Comparison of ENCODE assay signal across 27 cellular contexts in the genomic region with DNA sequence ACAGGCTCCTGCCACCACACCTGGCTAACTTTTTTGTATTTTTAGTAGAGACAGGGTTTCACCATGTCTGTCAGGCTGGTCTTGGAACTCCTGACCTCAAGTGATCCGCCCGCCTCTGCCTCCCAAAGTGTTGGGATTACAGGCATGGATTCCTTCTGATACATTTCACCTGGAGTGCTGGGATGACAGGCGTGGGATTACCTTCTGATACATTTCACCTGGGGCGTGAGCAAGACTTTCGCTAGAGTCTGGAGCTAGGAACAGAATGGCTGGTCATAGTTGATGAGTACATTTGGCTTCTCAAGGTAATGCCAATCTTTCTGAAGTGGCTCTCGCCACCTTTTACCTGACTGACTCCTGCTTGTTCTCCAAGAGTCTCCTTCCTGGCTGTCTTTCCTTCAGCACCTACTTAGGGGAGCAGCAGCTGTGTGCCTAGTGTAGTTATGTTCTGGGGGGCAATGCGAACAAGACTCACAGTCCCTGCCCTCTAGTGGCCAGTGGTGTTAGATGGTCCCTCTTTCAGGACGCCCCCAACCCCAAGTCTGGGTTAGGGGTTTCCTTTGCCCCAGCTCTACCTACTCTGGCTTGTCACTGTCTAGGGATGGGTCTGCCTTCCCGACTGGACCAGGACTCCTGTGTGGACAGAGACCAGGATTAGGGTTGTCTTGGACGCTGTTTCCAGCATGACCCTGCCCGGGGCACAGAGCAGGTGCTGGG. TPM values are rescaled to one million over a fixed set of nuclear protein-coding genes. Genes with fewer than 3 reads are reported as not detected.
DNase-seq lines count a peak whose midpoint lies in the region; ATAC-seq, FAIRE-seq and TF ChIP-seq lines count a peak whose summit lies in the region.
"Had no signal": no experiment of that assay in that cellular context is flagged by ENCODE, and none has a peak within 500 bp of the region (broad histone marks: within the 10 kb centered on the region; RNA-seq: fewer than 3 reads in every experiment).

No MANE protein-coding gene starts in this region.

- H3K79me2 ChIP-seq in neural progenitor cell (ENCODE audit: low read depth): peaks cover 98% of the 10 kb centered on the region

- no peaks in the 10 kb centered on the region for H3K27me3 Mint-ChIP-seq in neural progenitor cell (ENCODE audit: insufficient read depth, low read depth)
- H3K27me3 Mint-ChIP-seq: activated CD8-positive, alpha-beta T cell treated with anti-CD3 and anti-CD28 coated beads for 36 hours; activated naive CD8-positive, alpha-beta T cell treated with anti-CD3 and anti-CD28 coated beads, Interleukin-2, amount 10 ng/mL, durations not matched to agents 7 days and 5 days had no signal

- H3K9me3 Mint-ChIP-seq in neural progenitor cell: no peaks in the 10 kb centered on the region
- H3K9me3 Mint-ChIP-seq: activated CD8-positive, alpha-beta T cell treated with anti-CD3 and anti-CD28 coated beads for 36 hours; activated naive CD8-positive, alpha-beta T cell treated with anti-CD3 and anti-CD28 coated beads, Interleukin-2, amount 10 ng/mL, durations not matched to agents 7 days and 5 days; nephron had no signal

- H3K9ac ChIP-seq in neural progenitor cell: no peak overlapping the region

- DNase-seq in AG09309 (ENCODE audit: low read depth) (no peak), GM12864 (ENCODE audit: low read depth) (no peak), brain microvascular endothelial cell (no peak), neural progenitor cell (ENCODE audit: low spot score) (no peak), midbrain (lab: John Stamatoyannopoulos, UW) (no peak), urothelium cell line (ENCODE audit: low spot score) (no peak), G401 (ENCODE audit: low spot score) (no peak)
- DNase-seq: activated CD8-positive, alpha-beta T cell treated with anti-CD3 and anti-CD28 coated beads for 36 hours; activated effector memory CD4-positive, alpha-beta T cell treated with Interleukin-2 at 50 U/mL for 16 hours; activated naive CD8-positive, alpha-beta T cell treated with anti-CD3 and anti-CD28 coated beads, Interleukin-2, amount 10 ng/mL, durations not matched to agents 7 days and 5 days; effector memory CD4-positive, alpha-beta T cell; foreskin keratinocyte; GOT3; KBM-7; left colon; MM.1S; NCI-H1417 treated with DMSO at 0.1 percent for 48 hours; NCI-H2081 treated with DMSO at 0.1 percent for 48 hours; NCI-H446 treated with DMSO at 0.1 percent for 48 hours; OCI-M1; posterior cingulate gyrus had no signal

- no peaks in the 10 kb centered on the region for H3K36me3 ChIP-seq in brain microvascular endothelial cell (replicated peaks)
- no peaks in the 10 kb centered on the region for H3K36me3 ChIP-seq in neural progenitor cell
- H3K36me3 ChIP-seq: suprapubic skin had no signal

- H3K4me3 ChIP-seq in AG09309 (ENCODE audit: control insufficient read depth, low read depth, low read length) (no peak overlapping the region), GM12864 (ENCODE audit: low read depth, low read length) (no peak overlapping the region), brain microvascular endothelial cell (ENCODE audit: low read depth, low read length) (no peak overlapping the region), neural progenitor cell (no peak overlapping the region)
- H3K4me3 ChIP-seq: suprapubic skin had no signal

- H3K4me2 ChIP-seq in neural progenitor cell: no peak overlapping the region

- H3K4me1 Mint-ChIP-seq in neural progenitor cell: peaks cover 13% of the 10 kb centered on the region

- H3K9me3 ChIP-seq in neural progenitor cell (ENCODE audit: low read depth): no peaks in the 10 kb centered on the region
- H3K9me3 ChIP-seq: suprapubic skin had no signal

- peak; percentile 11 for TF ChIP-seq CTCF in AG09309 (IDR thresholded peaks at IDR 0.05; ENCODE audit: control insufficient read depth, insufficient read depth, low read depth, low read length, missing control alignments)
- TF ChIP-seq CTCF in GM12864 (IDR thresholded peaks at IDR 0.05; ENCODE audit: low read depth, low read length, missing control alignments): peak; percentile 27
- peak; percentile 49 for TF ChIP-seq CTCF in brain microvascular endothelial cell (IDR thresholded peaks at IDR 0.05; ENCODE audit: low read depth, low read length, missing control alignments)
- peak; percentile 28 for TF ChIP-seq CTCF in neural progenitor cell (IDR thresholded peaks at IDR 0.05)

- peaks cover 5% of the 10 kb centered on the region for H3K36me3 Mint-ChIP-seq in neural progenitor cell

- H3K27me3 ChIP-seq in brain microvascular endothelial cell (replicated peaks): no peaks in the 10 kb centered on the region
- no peaks in the 10 kb centered on the region for H3K27me3 ChIP-seq in neural progenitor cell
- H3K27me3 ChIP-seq: foreskin keratinocyte, suprapubic skin had no signal

- H3K27ac Mint-ChIP-seq in neural progenitor cell: no peak overlapping the region
- H3K27ac Mint-ChIP-seq: activated CD8-positive, alpha-beta T cell treated with anti-CD3 and anti-CD28 coated beads for 36 hours; activated naive CD8-positive, alpha-beta T cell treated with anti-CD3 and anti-CD28 coated beads, Interleukin-2, amount 10 ng/mL, durations not matched to agents 7 days and 5 days; nephron had no signal

- no peak overlapping the region for H3K27ac ChIP-seq in brain microvascular endothelial cell
- H3K27ac ChIP-seq in neural progenitor cell: no peak overlapping the region
- H3K27ac ChIP-seq: foreskin keratinocyte, suprapubic skin had no signal

- no peak overlapping the region for H3K4me3 Mint-ChIP-seq in neural progenitor cell
- H3K4me3 Mint-ChIP-seq: activated CD8-positive, alpha-beta T cell treated with anti-CD3 and anti-CD28 coated beads for 36 hours; activated naive CD8-positive, alpha-beta T cell treated with anti-CD3 and anti-CD28 coated beads, Interleukin-2, amount 10 ng/mL, durations not matched to agents 7 days and 5 days; nephron had no signal

- in situ Hi-C loops in brain microvascular endothelial cell (cut with HindIII; ENCODE audit: low pct_ligation_motif_present, low sequenced_read_pairs) (no loop called here), G401 (cut with HindIII; ENCODE audit: low sequenced_read_pairs) (no loop called here)

- no peak for ATAC-seq in HG02678 (IDR thresholded peaks at IDR 0.05; ENCODE audit: unreplicated experiment)
- ATAC-seq: activated CD4-positive, CD25-positive, alpha-beta regulatory T cell treated with anti-CD3 and anti-CD28 coated beads, Interleukin-2, amount 50 U/mL, for 24 hours; activated CD8-positive, alpha-beta T cell treated with anti-CD3 and anti-CD28 coated beads for 36 hours; esophagus mucosa; foreskin keratinocyte had no signal

- FAIRE-seq in urothelium cell line (lab: Jason Lieb, UNC): no peak
- FAIRE-seq: colon had no signal

- peaks cover 4% of the 10 kb centered on the region for H3K4me1 ChIP-seq in neural progenitor cell
- H3K4me1 ChIP-seq: foreskin keratinocyte had no signal

- H3F3A ChIP-seq in neural progenitor cell (ENCODE audit: low read depth): peaks cover 4% of the 10 kb centered on the region

- H4K20me1 ChIP-seq in neural progenitor cell (ENCODE audit: low read depth): peaks cover 100% of the 10 kb centered on the region

- no peak overlapping the region for H2AFZ ChIP-seq in neural progenitor cell (replicated peaks)

RNA-seq across cellular contexts. Expression of a gene that starts 19.3 kb away (rescaled TPM):
- 8.1 and 34.1 TPM in 2 replicates for total RNA-seq in neural progenitor cell (ENCODE audit: low replicate concordance)
- 28.6 and 42.6 TPM in 2 replicates for total RNA-seq in G401 (2014; rRNA removed; shearing (Covaris generic))

RNA-seq across cellular contexts. Expression of a gene that starts 33.2 kb away (rescaled TPM):
- total RNA-seq in neural progenitor cell (ENCODE audit: low replicate concordance): 7.3 and 32.6 TPM in 2 replicates
- total RNA-seq in G401 (2014; rRNA removed; shearing (Covaris generic)): 93.1 and 100 TPM in 2 replicates

RNA-seq across cellular contexts. Expression of a gene that starts 36.0 kb away (rescaled TPM):
- total RNA-seq in neural progenitor cell (ENCODE audit: low replicate concordance): 0.53 TPM in 1 of 2 replicates, not detected in the other
- total RNA-seq in G401 (2014; rRNA removed; shearing (Covaris generic)): not detected in 2 replicates

RNA-seq across cellular contexts. Expression of a gene that starts 48.5 kb away (rescaled TPM):
- total RNA-seq in neural progenitor cell (ENCODE audit: low replicate concordance): 0.02 and 0.19 TPM in 2 replicates
- total RNA-seq in G401 (2014; rRNA removed; shearing (Covaris generic)): 0.31 TPM in 1 of 2 replicates, not detected in the other
